ENCODE assay signal across 11 cellular contexts in genomic region chr14:68140801-68141200, GRCh38.
DNase-seq lines count a peak whose midpoint lies in the region; ATAC-seq and TF ChIP-seq lines count a peak whose summit lies in the region.
"Had no signal": no experiment of that assay in that cellular context is flagged by ENCODE, and none has a peak within 500 bp of the region (broad histone marks: within the 10 kb centered on the region; RNA-seq: fewer than 3 reads in every experiment).

No MANE protein-coding gene starts in this region.

- TF ChIP-seq POLR2A in prostate gland (IDR thresholded peaks at IDR 0.05) = no peak

- H3K27me3 ChIP-seq in ACC112 (ENCODE audit: insufficient read depth, low read length) (no peaks in the 10 kb centered on the region), SJSA1 (replicated peaks) (no peaks in the 10 kb centered on the region), fibroblast of lung (ENCODE audit: control insufficient read depth, insufficient read depth, low read length) (no peaks in the 10 kb centered on the region), prostate gland (replicated peaks; ENCODE audit: insufficient read depth) (no peaks in the 10 kb centered on the region)

- intact Hi-C loops in prostate gland (cut with DNase I) = loop anchor here (1.0 to 10.0 kb wide), 3 partner anchors 36 to 656 kb away; no protein-coding TSS in a partner anchor

- H3K36me3 ChIP-seq in ACC112 (ENCODE audit: insufficient read depth, low read length) = no peaks in the 10 kb centered on the region
- no peaks in the 10 kb centered on the region for H3K36me3 ChIP-seq in SJSA1
- H3K36me3 ChIP-seq in fibroblast of lung (ENCODE audit: control insufficient read depth, insufficient read depth, low read length) = no peaks in the 10 kb centered on the region
- no peaks in the 10 kb centered on the region for H3K36me3 ChIP-seq in prostate gland

- H3K9ac ChIP-seq in fibroblast of lung (ENCODE audit: insufficient read depth, low read length) = no peak overlapping the region

- H2AFZ ChIP-seq in ACC112 (ENCODE audit: low read length, unreplicated experiment) = no peak overlapping the region
- no peak overlapping the region for H2AFZ ChIP-seq in fibroblast of lung (ENCODE audit: low read length)

- 26% methylated on average over 3 of the region's 3 CpGs for WGBS in prostate gland

- H3K4me2 ChIP-seq in fibroblast of lung (ENCODE audit: extremely low read depth, insufficient read depth, low read length) = peak overlapping the region; percentile 18

- no peaks in the 10 kb centered on the region for H4K20me1 ChIP-seq in fibroblast of lung (ENCODE audit: control insufficient read depth, extremely low read depth, insufficient read depth, low read length)

- H3K79me2 ChIP-seq in ACC112 (ENCODE audit: control insufficient read depth, insufficient read depth, low read length, unreplicated experiment) (no peaks in the 10 kb centered on the region), fibroblast of lung (ENCODE audit: control insufficient read depth, insufficient read depth, low read length) (no peaks in the 10 kb centered on the region)

- H3K4me3 ChIP-seq in ACC112 (ENCODE audit: low read depth, low read length) = peak overlapping the region; percentile 14; the same call in 1 of the 2 replicates
- no peak overlapping the region for H3K4me3 ChIP-seq in SJSA1
- no peak overlapping the region for H3K4me3 ChIP-seq in fibroblast of lung (replicated peaks in 1 of 4; ENCODE audit: control extremely low read depth in 1 of 4, insufficient read depth in 1 of 4, low read depth in 3 of 4, low read length in 4 of 4)
- no peak overlapping the region for H3K4me3 ChIP-seq in prostate gland

- H3K4me1 ChIP-seq in ACC112 (ENCODE audit: control insufficient read depth, insufficient read depth, low read length, unreplicated experiment) (peaks cover 73% of the 10 kb centered on the region), SJSA1 (replicated peaks) (peaks cover 70% of the 10 kb centered on the region), fibroblast of lung (ENCODE audit: control insufficient read depth, extremely low read depth, insufficient read depth, low read length) (peaks cover 25% of the 10 kb centered on the region), prostate gland (replicated peaks) (peaks cover 10% of the 10 kb centered on the region)

- ATAC-seq in HG03280 (IDR thresholded peaks at IDR 0.05; ENCODE audit: unreplicated experiment) (no peak), GM18867 (IDR thresholded peaks at IDR 0.05; ENCODE audit: unreplicated experiment) (no peak)

- H3K9me3 ChIP-seq in SJSA1 (replicated peaks) = no peaks in the 10 kb centered on the region
- H3K9me3 ChIP-seq in fibroblast of lung (ENCODE audit: control insufficient read depth, insufficient read depth, low read depth, low read length) = no peaks in the 10 kb centered on the region
- no peaks in the 10 kb centered on the region for H3K9me3 ChIP-seq in prostate gland

- H3K27ac ChIP-seq in ACC112 (ENCODE audit: low read depth, low read length) = peak overlapping the region; percentile 99
- peak overlapping the region; percentile 96 for H3K27ac ChIP-seq in SJSA1
- peak overlapping the region; percentile 85 for H3K27ac ChIP-seq in fibroblast of lung (ENCODE audit: insufficient read depth, low read length)
- H3K27ac ChIP-seq in prostate gland = peak overlapping the region; percentile 11 to 77

- TF ChIP-seq CTCF in fibroblast of lung (conservative IDR thresholded peaks at IDR 0.05 in 1 of 2, IDR thresholded peaks at IDR 0.05 in 1 of 2; ENCODE audit: low read depth in 1 of 2, low read length in 2 of 2) (no peak), prostate gland (IDR thresholded peaks at IDR 0.05) (no peak)

- no peak for DNase-seq in SJSA1 (ENCODE audit: low read depth in 1 of 2, low spot score in 2 of 2)
- no peak for DNase-seq in fibroblast of lung (ENCODE audit: low read depth in 2 of 2)
- DNase-seq in prostate gland (ENCODE audit: low spot score) = no peak
- DNase-seq in NCI-H2029 treated with DMSO at 0.1 percent for 48 hours (lab: John Stamatoyannopoulos, UW) = no peak
- DNase-seq in GOT3 (lab: John Stamatoyannopoulos, UW) = no peak
- DNase-seq: activated naive CD4-positive, alpha-beta T cell; effector CD8-positive, alpha-beta T cell; immature natural killer cell had no signal

Comparison
In these comparisons a context has a peak if more than half of its experiments do, and no peak if none do; other contexts are left out.
1. H3K27ac ChIP-seq: peak in every context shown above with its lines; median percentile 99 in ACC112; 96 in SJSA1; 85 in fibroblast of lung; 44 in prostate gland.